34 cellular contexts compared by ENCODE assay signal in the genomic region with DNA sequence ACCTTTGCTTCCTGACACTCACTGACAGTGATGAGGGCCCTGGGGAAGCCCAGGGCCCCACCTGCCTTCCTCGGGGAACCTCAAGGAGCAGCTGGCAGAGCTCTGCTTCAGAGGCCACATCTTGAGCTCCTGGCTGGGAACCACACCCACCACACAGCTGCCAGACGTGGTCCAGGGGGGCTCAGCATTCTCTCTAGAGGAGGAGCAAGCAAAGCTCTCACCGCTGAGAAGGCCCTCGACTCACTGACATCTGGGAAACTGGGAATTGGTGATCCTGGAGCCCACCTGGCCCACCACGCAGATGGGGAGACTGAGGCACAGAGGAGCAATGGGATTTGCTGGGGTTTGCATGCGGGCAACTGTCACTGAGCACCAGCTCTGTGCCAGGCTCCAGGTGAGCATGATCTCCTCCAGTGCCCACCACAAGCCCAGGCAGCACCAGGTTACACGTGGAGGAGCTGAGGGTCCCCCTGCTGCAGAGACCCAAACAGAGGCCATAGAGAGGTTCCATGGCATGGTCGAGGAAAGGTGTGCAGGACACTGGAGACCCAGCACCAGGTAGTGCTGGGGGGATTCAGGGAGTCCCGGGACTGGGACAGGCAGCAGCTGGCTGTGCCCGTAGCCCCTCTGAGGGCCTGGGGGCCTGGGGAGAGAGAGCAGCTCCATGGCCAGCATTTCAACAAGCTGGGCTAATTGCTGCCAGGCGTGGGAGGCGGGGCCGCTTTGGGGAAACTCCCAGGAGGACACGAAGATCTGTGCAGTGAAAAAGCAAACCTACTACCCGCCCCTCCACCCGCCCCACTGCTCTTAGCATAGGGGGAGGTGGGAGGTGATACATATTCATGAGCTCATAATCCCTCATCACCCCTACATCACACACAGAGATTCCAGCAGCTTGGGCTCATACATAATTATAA. TPM values are rescaled to one million over a fixed set of nuclear protein-coding genes. Genes with fewer than 3 reads are reported as not detected.
A peak's percentile ranks its signal among the peaks of the same experiment; 100 is the strongest.
DNase-seq lines count a peak whose midpoint lies in the region; ATAC-seq and TF ChIP-seq lines count a peak whose summit lies in the region.
"Had no signal": no experiment of that assay in that cellular context is flagged by ENCODE, and none has a peak within 500 bp of the region (broad histone marks: within the 10 kb centered on the region; RNA-seq: fewer than 3 reads in every experiment).

No MANE protein-coding gene starts in this region.

- POLR2A ChIA-PET in MCF 10A (lab: Yijun Ruan, JAX) = no interaction called here

- no peak overlapping the region for H3K4me3 Mint-ChIP-seq in MCF 10A (ENCODE audit: unreplicated experiment)
- H3K4me3 Mint-ChIP-seq: activated CD4-positive, alpha-beta T cell treated with anti-CD3 and anti-CD28 coated beads, Interleukin-2, amount 10 ng/mL, durations not matched to agents 24 days and 14 days; activated T-cell treated with anti-CD3 and anti-CD28 coated beads, Interleukin-2, amount 50 U/mL, for 4 hours; CD4-positive, CD25-positive, alpha-beta regulatory T cell; GM23338; HFFc6; IgD-negative memory B cell; nephron had no signal

- no peak for ATAC-seq in RWPE2 (ENCODE audit: low read depth)
- ATAC-seq in lower lobe of right lung = no peak
- no peak for ATAC-seq in upper lobe of right lung
- no peak for ATAC-seq in HG02970 (IDR thresholded peaks at IDR 0.05; ENCODE audit: low FRiP score, unreplicated experiment)
- ATAC-seq: activated T-cell treated with anti-CD3 and anti-CD28 coated beads, Interleukin-2, amount 50 U/mL, for 4 hours; body of pancreas; foreskin keratinocyte; mucosa of descending colon; Panc1 had no signal

- H3K27ac ChIP-seq in RWPE2 (ENCODE audit: poor library complexity, severe bottlenecking) (no peak overlapping the region), lower lobe of right lung (no peak overlapping the region), upper lobe of right lung (no peak overlapping the region)
- H3K27ac ChIP-seq: A549, body of pancreas, esophagus squamous epithelium, foreskin keratinocyte, thoracic aorta, VCaP had no signal

- no peaks in the 10 kb centered on the region for H3K9me3 Mint-ChIP-seq in MCF 10A (ENCODE audit: unreplicated experiment)
- H3K9me3 Mint-ChIP-seq: activated CD4-positive, alpha-beta T cell treated with anti-CD3 and anti-CD28 coated beads, Interleukin-2, amount 10 ng/mL, durations not matched to agents 24 days and 14 days; GM23338 had no signal

- H3K4me3 ChIP-seq in RWPE2 (ENCODE audit: severe bottlenecking) = no peak overlapping the region
- no peak overlapping the region for H3K4me3 ChIP-seq in lower lobe of right lung
- no peak overlapping the region for H3K4me3 ChIP-seq in upper lobe of right lung
- H3K4me3 ChIP-seq: A549, body of pancreas, esophagus squamous epithelium, GM23338, heart right ventricle, mucosa of descending colon, smooth muscle cell, thoracic aorta had no signal

- H3K4me1 ChIP-seq in RWPE2 (ENCODE audit: insufficient read depth, poor library complexity, severe bottlenecking) = no peaks in the 10 kb centered on the region
- no peaks in the 10 kb centered on the region for H3K4me1 ChIP-seq in lower lobe of right lung
- no peaks in the 10 kb centered on the region for H3K4me1 ChIP-seq in upper lobe of right lung
- H3K4me1 ChIP-seq: A549, body of pancreas, esophagus squamous epithelium, foreskin keratinocyte had no signal

- BruUV-seq in MCF 10A (replicated peaks; lab: Mats Ljungman, UMichigan) = no TSS peak

- no peak overlapping the region for H3K27ac Mint-ChIP-seq in MCF 10A (ENCODE audit: low read depth, unreplicated experiment)
- H3K27ac Mint-ChIP-seq: activated CD4-positive, alpha-beta T cell treated with anti-CD3 and anti-CD28 coated beads, Interleukin-2, amount 10 ng/mL, durations not matched to agents 24 days and 14 days; CD4-positive, CD25-positive, alpha-beta regulatory T cell; HFFc6; IgD-negative memory B cell had no signal

- H3K9me3 ChIP-seq in RWPE2 (ENCODE audit: severe bottlenecking) = no peaks in the 10 kb centered on the region
- peaks cover 7% of the 10 kb centered on the region for H3K9me3 ChIP-seq in lower lobe of right lung
- peaks cover 6% of the 10 kb centered on the region for H3K9me3 ChIP-seq in upper lobe of right lung
- H3K9me3 ChIP-seq: body of pancreas had no signal

- intact Hi-C loops in lower lobe of right lung (cut with DNase I) = no loop called here
- intact Hi-C loops in upper lobe of right lung (cut with DNase I) = no loop called here
- intact Hi-C loops in MCF 10A (cut with micrococcal nuclease) = no loop called here

- TF ChIP-seq CTCF in RWPE2 (IDR thresholded peaks at IDR 0.05; ENCODE audit: poor library complexity, severe bottlenecking) (no peak), lower lobe of right lung (IDR thresholded peaks at IDR 0.05) (no peak), upper lobe of right lung (IDR thresholded peaks at IDR 0.05) (no peak), MCF 10A (IDR thresholded peaks at IDR 0.05; ENCODE audit: unreplicated experiment) (no peak)

- H3K27me3 Mint-ChIP-seq in MCF 10A (ENCODE audit: insufficient read depth, unreplicated experiment) = no peaks in the 10 kb centered on the region
- H3K27me3 Mint-ChIP-seq: activated CD4-positive, alpha-beta T cell treated with anti-CD3 and anti-CD28 coated beads, Interleukin-2, amount 10 ng/mL, durations not matched to agents 24 days and 14 days; CD4-positive, CD25-positive, alpha-beta regulatory T cell; IgD-negative memory B cell had no signal

- CTCF ChIA-PET in MCF 10A (lab: Yijun Ruan, JAX) = interaction anchor here (1.0 kb wide), 1 partner anchor 282 kb away, joined by 3 read pairs; no protein-coding TSS in a partner anchor

- H3K27me3 ChIP-seq in RWPE2 (ENCODE audit: insufficient read depth, poor library complexity, severe bottlenecking) (no peaks in the 10 kb centered on the region), lower lobe of right lung (ENCODE audit: low read depth) (no peaks in the 10 kb centered on the region), upper lobe of right lung (no peaks in the 10 kb centered on the region)
- H3K27me3 ChIP-seq: body of pancreas, esophagus squamous epithelium, foreskin keratinocyte, heart right ventricle had no signal

- peak; percentile 43 for DNase-seq in activated effector memory CD4-positive, alpha-beta T cell treated with anti-CD3 and anti-CD28 coated beads, Interleukin-2, amount 50 U/mL, for 16 hours
- DNase-seq in activated effector memory CD4-positive, alpha-beta T cell treated with Interleukin-2 at 50 U/mL for 16 hours = no peak
- peak; percentile 35 for DNase-seq in RWPE2 (ENCODE audit: low spot score)
- DNase-seq in lower lobe of right lung = peak; percentile 35
- DNase-seq in upper lobe of right lung = peak; percentile 43
- DNase-seq in MCF 10A (ENCODE audit: unreplicated experiment) = no peak
- DNase-seq in activated CD4-positive, alpha-beta T cell treated with anti-CD3 and anti-CD28 coated beads, Interleukin-2, amount 50 U/mL, for 48 hours = no peak
- DNase-seq: activated CD4-positive, alpha-beta T cell treated with anti-CD3 and anti-CD28 coated beads, Interleukin-2, amount 10 ng/mL, durations not matched to agents 24 days and 14 days; activated naive CD4-positive, alpha-beta T cell treated with Interleukin-2 at 50 U/mL for 16 hours; activated T-cell treated with anti-CD3 and anti-CD28 coated beads, Interleukin-2, amount 50 U/mL, for 4 hours; AML-193; CD4-positive, CD25-positive, alpha-beta regulatory T cell; cerebellar nuclear complex; esophagus squamous epithelium; foreskin keratinocyte; heart right ventricle; HFFc6; mucosa of descending colon; NCI-H510A; NK-92 treated with Interleukin-12 subunit alpha and Interleukin-12 subunit beta, amount 100 ng/mL, for 24 hours; SHP77 treated with DMSO at 0.1 percent for 48 hours; stimulated activated CD4-positive, alpha-beta T cell treated with anti-CD3 and anti-CD28 coated beads, Interleukin-1b, Interleukin-23, amount 100 ng/mL, for 48 hours; stimulated activated naive CD8-positive, alpha-beta T cell treated with anti-CD3 and anti-CD28 coated beads, Interleukin-15, Interleukin-2, amounts not matched to agents 100 U/mL and 50 U/mL, for 24 hours; T1000 had no signal

- H3K36me3 Mint-ChIP-seq in MCF 10A (ENCODE audit: insufficient read depth, unreplicated experiment) = no peaks in the 10 kb centered on the region

- H3K4me1 Mint-ChIP-seq in MCF 10A (ENCODE audit: insufficient read depth, unreplicated experiment) = no peaks in the 10 kb centered on the region
- H3K4me1 Mint-ChIP-seq: activated CD4-positive, alpha-beta T cell treated with anti-CD3 and anti-CD28 coated beads, Interleukin-2, amount 10 ng/mL, durations not matched to agents 24 days and 14 days; GM23338; IgD-negative memory B cell had no signal

- no peaks in the 10 kb centered on the region for H3K36me3 ChIP-seq in RWPE2 (ENCODE audit: low read depth)
- peaks cover 19% of the 10 kb centered on the region for H3K36me3 ChIP-seq in lower lobe of right lung
- H3K36me3 ChIP-seq in upper lobe of right lung = no peaks in the 10 kb centered on the region
- H3K36me3 ChIP-seq: thoracic aorta had no signal

RNA-seq across cellular contexts. Expression of a gene that starts 33.4 kb away (rescaled TPM):
- total RNA-seq in lower lobe of right lung (94.0 TPM), upper lobe of right lung (78.4 TPM), MCF 10A (2022) (18.3 and 19.7 TPM in 2 replicates)

Comparison
In these comparisons a context has a peak if more than half of its experiments do, and no peak if none do; other contexts are left out.
1. DNase-seq: peak in activated effector memory CD4-positive, alpha-beta T cell treated with anti-CD3 and anti-CD28 coated beads, Interleukin-2, amount 50 U/mL, for 16 hours (single experiment), RWPE2 (single experiment), lower lobe of right lung (single experiment) and upper lobe of right lung (single experiment); none in activated effector memory CD4-positive, alpha-beta T cell treated with Interleukin-2 at 50 U/mL for 16 hours (single experiment), MCF 10A (single experiment) and activated CD4-positive, alpha-beta T cell treated with anti-CD3 and anti-CD28 coated beads, Interleukin-2, amount 50 U/mL, for 48 hours (0 of 2).